In the genomic region with DNA sequence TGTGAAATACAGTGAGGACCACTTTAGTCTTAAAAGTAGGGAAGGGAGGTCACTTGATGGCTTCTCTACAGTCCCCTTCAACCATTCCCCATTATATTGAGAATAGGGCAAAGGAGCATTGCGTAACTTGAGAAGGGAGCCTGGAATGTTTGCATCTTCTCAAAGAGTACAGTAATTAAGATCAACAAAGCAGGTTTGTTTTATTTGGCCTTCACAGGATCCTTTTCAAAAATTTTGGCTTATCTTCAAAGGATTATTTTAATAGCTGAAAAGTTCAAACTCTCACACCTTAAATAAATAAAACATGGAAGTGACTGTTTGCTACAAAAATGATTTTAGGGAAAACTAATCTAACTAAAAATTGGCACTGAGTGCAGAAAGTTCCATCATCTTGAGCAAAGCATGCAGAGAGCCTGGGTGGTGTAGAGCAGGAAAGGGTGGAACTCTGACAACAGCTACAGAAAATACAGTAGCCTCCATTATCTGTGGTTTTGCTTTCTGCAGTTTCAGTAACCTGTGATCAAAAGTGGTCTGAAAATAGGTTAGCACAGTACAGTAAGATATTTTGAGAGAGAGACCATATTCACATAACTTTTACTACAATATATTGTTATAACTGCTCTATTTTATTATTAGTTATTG, we compare ENCODE assay signal across 10 cellular contexts.
DNase-seq lines count a peak whose midpoint lies in the region; ATAC-seq and TF ChIP-seq lines count a peak whose summit lies in the region.
"Had no signal": no experiment of that assay in that cellular context is flagged by ENCODE, and none has a peak within 500 bp of the region (broad histone marks: within the 10 kb centered on the region; RNA-seq: fewer than 3 reads in every experiment).

No MANE protein-coding gene starts in this region.

- no peaks in the 10 kb centered on the region for H3K9me3 ChIP-seq in adipocyte (ENCODE audit: control insufficient read depth, low read length)
- H3K9me3 ChIP-seq in upper lobe of right lung = no peaks in the 10 kb centered on the region

- no peak overlapping the region for H3K27ac Mint-ChIP-seq in natural killer cell
- no peak overlapping the region for H3K27ac Mint-ChIP-seq in natural killer cell treated with Interleukin-12 subunit alpha and Interleukin-12 subunit beta and Interleukin-15 and Interleukin-18, amount 100 ng/mL, for 72 hours
- no peak overlapping the region for H3K27ac Mint-ChIP-seq in activated T-cell treated with anti-CD3 and anti-CD28 coated beads, Interleukin-2, amount 50 U/mL, for 24 hours
- H3K27ac Mint-ChIP-seq: CD4-positive, CD25-positive, alpha-beta regulatory T cell had no signal

- no peaks in the 10 kb centered on the region for H3K4me1 ChIP-seq in adipocyte (ENCODE audit: control insufficient read depth, insufficient read depth, low read length)
- peaks cover 6% of the 10 kb centered on the region for H3K4me1 ChIP-seq in upper lobe of right lung

- H3K27me3 Mint-ChIP-seq in natural killer cell (ENCODE audit: low read depth in 2 of 2) = peaks cover 0 to 2% of the 10 kb centered on the region in 2 donors
- no peaks in the 10 kb centered on the region for H3K27me3 Mint-ChIP-seq in natural killer cell treated with Interleukin-12 subunit alpha and Interleukin-12 subunit beta and Interleukin-15 and Interleukin-18, amount 100 ng/mL, for 72 hours
- H3K27me3 Mint-ChIP-seq in activated T-cell treated with anti-CD3 and anti-CD28 coated beads, Interleukin-2, amount 50 U/mL, for 24 hours = no peaks in the 10 kb centered on the region
- H3K27me3 Mint-ChIP-seq: CD4-positive, CD25-positive, alpha-beta regulatory T cell had no signal

- H3K36me3 ChIP-seq in adipocyte (ENCODE audit: control insufficient read depth, insufficient read depth, low read length, severe bottlenecking) = no peaks in the 10 kb centered on the region
- H3K36me3 ChIP-seq in upper lobe of right lung = no peaks in the 10 kb centered on the region

- H3K4me3 Mint-ChIP-seq in natural killer cell = peak overlapping the region; percentile 17
- no peak overlapping the region for H3K4me3 Mint-ChIP-seq in natural killer cell treated with Interleukin-12 subunit alpha and Interleukin-12 subunit beta and Interleukin-15 and Interleukin-18, amount 100 ng/mL, for 72 hours
- no peak overlapping the region for H3K4me3 Mint-ChIP-seq in activated T-cell treated with anti-CD3 and anti-CD28 coated beads, Interleukin-2, amount 50 U/mL, for 24 hours
- H3K4me3 Mint-ChIP-seq: CD4-positive, CD25-positive, alpha-beta regulatory T cell had no signal

- H3K36me3 Mint-ChIP-seq in natural killer cell = no peaks in the 10 kb centered on the region
- peaks cover 5% of the 10 kb centered on the region for H3K36me3 Mint-ChIP-seq in natural killer cell treated with Interleukin-12 subunit alpha and Interleukin-12 subunit beta and Interleukin-15 and Interleukin-18, amount 100 ng/mL, for 72 hours
- no peaks in the 10 kb centered on the region for H3K36me3 Mint-ChIP-seq in activated T-cell treated with anti-CD3 and anti-CD28 coated beads, Interleukin-2, amount 50 U/mL, for 24 hours (ENCODE audit: low read depth)
- H3K36me3 Mint-ChIP-seq: CD4-positive, CD25-positive, alpha-beta regulatory T cell had no signal

- no peak overlapping the region for H3K4me3 ChIP-seq in adipocyte (ENCODE audit: low read length)
- no peak overlapping the region for H3K4me3 ChIP-seq in upper lobe of right lung

- H3K27me3 ChIP-seq in adipocyte (replicated peaks; ENCODE audit: control insufficient read depth, insufficient read depth, low read length) = no peaks in the 10 kb centered on the region
- no peaks in the 10 kb centered on the region for H3K27me3 ChIP-seq in upper lobe of right lung

- H3K9me3 Mint-ChIP-seq in natural killer cell = peaks cover 3% of the 10 kb centered on the region in 2 donors
- peaks cover 9% of the 10 kb centered on the region for H3K9me3 Mint-ChIP-seq in natural killer cell treated with Interleukin-12 subunit alpha and Interleukin-12 subunit beta and Interleukin-15 and Interleukin-18, amount 100 ng/mL, for 72 hours
- peaks cover 5% of the 10 kb centered on the region for H3K9me3 Mint-ChIP-seq in activated T-cell treated with anti-CD3 and anti-CD28 coated beads, Interleukin-2, amount 50 U/mL, for 24 hours

- H3K27ac ChIP-seq in upper lobe of right lung = peak overlapping the region; percentile 13

- no peak for DNase-seq in natural killer cell
- no peak for DNase-seq in natural killer cell treated with Interleukin-12 subunit alpha and Interleukin-12 subunit beta and Interleukin-15 and Interleukin-18, amount 100 ng/mL, for 72 hours (ENCODE audit: low spot score)
- DNase-seq in adipocyte (ENCODE audit: low read depth) = peak; percentile 44
- no peak for DNase-seq in upper lobe of right lung
- no peak for DNase-seq in cortex of kidney (lab: John Stamatoyannopoulos, UW)
- no peak for DNase-seq in activated T-cell treated with anti-CD3 and anti-CD28 coated beads, Interleukin-2, amount 50 U/mL, for 24 hours
- no peak for DNase-seq in HUDEP-2 (lab: John Stamatoyannopoulos, UW; ENCODE audit: unreplicated experiment in 76 of 76)
- DNase-seq: NCI-H526 treated with DMSO at 0.1 percent for 48 hours had no signal

- peak in 2 of 3 donors; percentile 57 to 85 for ATAC-seq in natural killer cell
- ATAC-seq in natural killer cell treated with Interleukin-12 subunit alpha and Interleukin-12 subunit beta and Interleukin-15 and Interleukin-18, amount 100 ng/mL, for 72 hours = no peak
- peak; percentile 73 for ATAC-seq in HG03045 (IDR thresholded peaks at IDR 0.05; ENCODE audit: unreplicated experiment)
- ATAC-seq in upper lobe of right lung = peak; percentile 65

- TF ChIP-seq CTCF in natural killer cell (IDR thresholded peaks at IDR 0.05) (no peak), upper lobe of right lung (IDR thresholded peaks at IDR 0.05) (no peak)

- H3K4me1 Mint-ChIP-seq in natural killer cell = peaks cover 23 to 28% of the 10 kb centered on the region in 2 donors
- peaks cover 9 to 17% of the 10 kb centered on the region in 2 donors for H3K4me1 Mint-ChIP-seq in natural killer cell treated with Interleukin-12 subunit alpha and Interleukin-12 subunit beta and Interleukin-15 and Interleukin-18, amount 100 ng/mL, for 72 hours (ENCODE audit: low read depth in 2 of 2)
- H3K4me1 Mint-ChIP-seq in activated T-cell treated with anti-CD3 and anti-CD28 coated beads, Interleukin-2, amount 50 U/mL, for 24 hours (ENCODE audit: low read depth) = peaks cover 22% of the 10 kb centered on the region

- intact Hi-C loops in natural killer cell (cut with micrococcal nuclease) = no loop called here
- intact Hi-C loops in upper lobe of right lung (cut with DNase I) = no loop called here

- no peak overlapping the region for H3K9ac ChIP-seq in adipocyte (ENCODE audit: low read length)

Comparison
In these comparisons a context has a peak if more than half of its experiments do, and no peak if none do; other contexts are left out.
1. ATAC-seq: peak in natural killer cell (2 of 3), HG03045 (single experiment) and upper lobe of right lung (single experiment); none in natural killer cell treated with Interleukin-12 subunit alpha and Interleukin-12 subunit beta and Interleukin-15 and Interleukin-18, amount 100 ng/mL, for 72 hours (0 of 2).